Comparison of ENCODE assay signal across 23 cellular contexts in genomic region chr1:43839056-43839455, GRCh38.
A peak's percentile ranks its signal among the peaks of the same experiment; 100 is the strongest.
DNase-seq lines count a peak whose midpoint lies in the region; ATAC-seq and TF ChIP-seq lines count a peak whose summit lies in the region.
"Had no signal": no experiment of that assay in that cellular context is flagged by ENCODE, and none has a peak within 500 bp of the region (broad histone marks: within the 10 kb centered on the region; RNA-seq: fewer than 3 reads in every experiment).

No MANE protein-coding gene starts in this region.

- no peak for ATAC-seq in GM23338
- no peak for ATAC-seq in stimulated activated naive B cell treated with anti-CD40 and anti-IgM and Interleukin-4, amounts not matched to agents 10 μg/mL and 1 μg/mL and 100 μg/mL, for 72 hours (replicated peaks)
- ATAC-seq: heart left ventricle, K562, T-cell had no signal

- no peaks in the 10 kb centered on the region; the same call in 1 of the 2 replicates for H3F3A ChIP-seq in GM23338 (replicated peaks; ENCODE audit: low read depth)

- intact Hi-C loops in esophagus squamous epithelium (cut with DNase I) = no loop called here

- TF ChIP-seq POLR2A in esophagus squamous epithelium (IDR thresholded peaks at IDR 0.05) = no peak

- no peak overlapping the region for H3K4me3 ChIP-seq in GM23338
- no peak overlapping the region for H3K4me3 ChIP-seq in SJSA1
- H3K4me3 ChIP-seq in esophagus squamous epithelium = no peak overlapping the region
- H3K4me3 ChIP-seq: adrenal gland, heart left ventricle, K562, skin epidermis had no signal

- H2AFZ ChIP-seq in GM23338 = no peak overlapping the region

- H3K4me3 Mint-ChIP-seq in GM23338 (no peak overlapping the region), endothelial cell (ENCODE audit: unreplicated experiment) (no peak overlapping the region), nephron progenitor cell (no peak overlapping the region)
- no peak overlapping the region for H3K4me3 Mint-ChIP-seq in stimulated activated naive B cell treated with anti-CD40 and anti-IgM and Interleukin-4, amounts not matched to agents 10 μg/mL and 1 μg/mL and 100 μg/mL, for 72 hours
- H3K4me3 Mint-ChIP-seq: HFFc6, T-cell had no signal

- H3K27ac Mint-ChIP-seq in GM23338 = peak overlapping the region; percentile 17; the same call in 1 of the 2 replicates
- H3K27ac Mint-ChIP-seq in stimulated activated naive B cell treated with anti-CD40 and anti-IgM and Interleukin-4, amounts not matched to agents 10 μg/mL and 1 μg/mL and 100 μg/mL, for 72 hours = peak overlapping the region; percentile 49
- no peak overlapping the region for H3K27ac Mint-ChIP-seq in endothelial cell (ENCODE audit: unreplicated experiment)
- H3K27ac Mint-ChIP-seq in nephron progenitor cell = no peak overlapping the region
- H3K27ac Mint-ChIP-seq: HFFc6, T-cell had no signal

- H3K9me3 ChIP-seq in SJSA1 (replicated peaks) (no peaks in the 10 kb centered on the region), esophagus squamous epithelium (no peaks in the 10 kb centered on the region)
- H3K9me3 ChIP-seq: adrenal gland had no signal

- 0 out of 2 replicates have a peak, but pooled peaks cover 3% of the 10 kb centered on the region for H3K9me2 ChIP-seq in GM23338 (ENCODE audit: insufficient read depth)

- no peak for TF ChIP-seq CTCF in GM23338 (conservative IDR thresholded peaks at IDR 0.05; ENCODE audit: low read depth in 2 of 2)
- no peak for TF ChIP-seq CTCF in esophagus squamous epithelium (IDR thresholded peaks at IDR 0.05)
- no peak for TF ChIP-seq CTCF in endothelial cell (IDR thresholded peaks at IDR 0.05; ENCODE audit: unreplicated experiment)
- no peak for TF ChIP-seq CTCF in nephron progenitor cell (IDR thresholded peaks at IDR 0.05)

- H3K36me3 ChIP-seq in GM23338 (ENCODE audit: insufficient read depth) = peaks cover 6% of the 10 kb centered on the region; the same call in 1 of the 2 replicates
- H3K36me3 ChIP-seq in SJSA1 = peaks cover 37% of the 10 kb centered on the region
- peaks cover 0 to 26% (median 0%) of the 10 kb centered on the region in 3 donors for H3K36me3 ChIP-seq in esophagus squamous epithelium
- H3K36me3 ChIP-seq: adrenal gland had no signal

- H3K27me3 Mint-ChIP-seq in GM23338 (ENCODE audit: insufficient read depth, low read depth, poor library complexity) = peaks cover 6% of the 10 kb centered on the region
- H3K27me3 Mint-ChIP-seq in stimulated activated naive B cell treated with anti-CD40 and anti-IgM and Interleukin-4, amounts not matched to agents 10 μg/mL and 1 μg/mL and 100 μg/mL, for 72 hours = no peaks in the 10 kb centered on the region
- H3K27me3 Mint-ChIP-seq in endothelial cell (ENCODE audit: unreplicated experiment) = peaks cover 7% of the 10 kb centered on the region
- no peaks in the 10 kb centered on the region for H3K27me3 Mint-ChIP-seq in nephron progenitor cell (ENCODE audit: low read depth, poor library complexity)
- H3K27me3 Mint-ChIP-seq: T-cell had no signal

- DNase-seq in GM23338 (ENCODE audit: low spot score) (no peak), SJSA1 (ENCODE audit: low read depth in 1 of 2, low spot score in 2 of 2) (peak in 1 of 2 experiments; percentile 31), esophagus squamous epithelium (lab: John Stamatoyannopoulos, UW) (no peak), endothelial cell (ENCODE audit: low spot score) (no peak), nephron progenitor cell (no peak), globus pallidus (ENCODE audit: low spot score) (no peak), RPMI8226 (no peak)
- DNase-seq in stimulated activated naive B cell treated with anti-CD40 and anti-IgM and Interleukin-4, amounts not matched to agents 10 μg/mL and 1 μg/mL and 100 μg/mL, for 72 hours = no peak
- DNase-seq: activated CD4-positive, alpha-beta T cell treated with anti-CD3 and anti-CD28 coated beads, Interleukin-2, amount 50 U/mL, for 1 hour; activated CD8-positive, alpha-beta memory T cell treated with anti-CD3 and anti-CD28 coated beads, Interleukin-2, amount 50 U/mL, for 48 hours; activated effector memory CD4-positive, alpha-beta T cell treated with anti-CD3 and anti-CD28 coated beads, Interleukin-2, amount 50 U/mL, for 16 hours; adrenal gland; DMS79; effector memory CD4-positive, alpha-beta T cell; heart left ventricle; HFFc6; NCI-H1048; NCI-H2081 treated with DMSO at 0.1 percent for 48 hours; NCI-H510A; stimulated activated CD4-positive, alpha-beta T cell treated with anti-CD3 and anti-CD28 coated beads, Interleukin-2, amount 100 ng/mL, for 48 hours; T-cell had no signal

- peaks cover 31% of the 10 kb centered on the region for H3K36me3 Mint-ChIP-seq in GM23338 (ENCODE audit: low read depth)
- peaks cover 43 to 50% of the 10 kb centered on the region in 2 donors for H3K36me3 Mint-ChIP-seq in stimulated activated naive B cell treated with anti-CD40 and anti-IgM and Interleukin-4, amounts not matched to agents 10 μg/mL and 1 μg/mL and 100 μg/mL, for 72 hours
- H3K36me3 Mint-ChIP-seq in endothelial cell (ENCODE audit: low read depth, unreplicated experiment) = peaks cover 26% of the 10 kb centered on the region
- peaks cover 55% of the 10 kb centered on the region for H3K36me3 Mint-ChIP-seq in nephron progenitor cell (ENCODE audit: low read depth)

- H3K4me1 ChIP-seq in GM23338 (ENCODE audit: insufficient read depth) (peaks cover 57% of the 10 kb centered on the region), SJSA1 (replicated peaks) (peaks cover 41% of the 10 kb centered on the region), esophagus squamous epithelium (peaks cover 17 to 40% (median 27%) of the 10 kb centered on the region in 3 donors)

- H3K9me3 Mint-ChIP-seq in GM23338 (peaks cover 21% of the 10 kb centered on the region), endothelial cell (ENCODE audit: unreplicated experiment) (peaks cover 5% of the 10 kb centered on the region), nephron progenitor cell (peaks cover 20% of the 10 kb centered on the region)
- peaks cover 2 to 6% of the 10 kb centered on the region in 2 donors for H3K9me3 Mint-ChIP-seq in stimulated activated naive B cell treated with anti-CD40 and anti-IgM and Interleukin-4, amounts not matched to agents 10 μg/mL and 1 μg/mL and 100 μg/mL, for 72 hours

- H3K27me3 ChIP-seq in GM23338 (ENCODE audit: insufficient read depth) (no peaks in the 10 kb centered on the region), SJSA1 (replicated peaks) (no peaks in the 10 kb centered on the region), esophagus squamous epithelium (no peaks in the 10 kb centered on the region)
- H3K27me3 ChIP-seq: adrenal gland, heart left ventricle had no signal

- H3K4me2 ChIP-seq in GM23338 = peak overlapping the region; percentile 33; the same call in 1 of the 2 replicates

- H4K20me1 ChIP-seq in GM23338 (replicated peaks; ENCODE audit: insufficient read depth) = no peaks in the 10 kb centered on the region

- H3K27ac ChIP-seq in GM23338 (ENCODE audit: low read depth) = peak overlapping the region; percentile 48; the same call in 1 of the 2 replicates
- H3K27ac ChIP-seq in SJSA1 = peak overlapping the region; percentile 24
- H3K27ac ChIP-seq in esophagus squamous epithelium = peak overlapping the region; percentile 37 to 70 (median 64)
- H3K27ac ChIP-seq: heart left ventricle had no signal

- H3K4me1 Mint-ChIP-seq in GM23338 (peaks cover 66% of the 10 kb centered on the region), endothelial cell (ENCODE audit: unreplicated experiment) (peaks cover 14% of the 10 kb centered on the region), nephron progenitor cell (peaks cover 32% of the 10 kb centered on the region)
- peaks cover 24 to 46% of the 10 kb centered on the region in 2 donors for H3K4me1 Mint-ChIP-seq in stimulated activated naive B cell treated with anti-CD40 and anti-IgM and Interleukin-4, amounts not matched to agents 10 μg/mL and 1 μg/mL and 100 μg/mL, for 72 hours

- H3K79me2 ChIP-seq in GM23338 (replicated peaks; ENCODE audit: insufficient read depth) = no peaks in the 10 kb centered on the region

- WGBS in esophagus squamous epithelium, 2 donors = 41 to 66% methylated on average over 5 of the region's 5 CpGs

TF ChIP-seq in GM23338, 12 proteins besides CTCF, POLR2A, EP300 and RAD21 (continues in another document):
- TF ChIP-seq ZNF331 (CRISPR knock-in tag; IDR thresholded peaks at IDR 0.05; ENCODE audit: low read depth) (no peak), EZH2 (IDR thresholded peaks at IDR 0.05; ENCODE audit: low read depth, unreplicated experiment) (no peak), REST (IDR thresholded peaks at IDR 0.05; ENCODE audit: unreplicated experiment) (no peak), POLR2AphosphoS5 (IDR thresholded peaks at IDR 0.05; ENCODE audit: low read depth) (no peak), JUNB (IDR thresholded peaks at IDR 0.05; ENCODE audit: unreplicated experiment) (no peak), CREB1 (CRISPR knock-in tag; IDR thresholded peaks at IDR 0.05; ENCODE audit: low read depth) (no peak)

Comparison
In these comparisons a context has a peak if more than half of its experiments do, and no peak if none do; other contexts are left out.
1. H3K27ac Mint-ChIP-seq: peak in GM23338 (single experiment) and stimulated activated naive B cell treated with anti-CD40 and anti-IgM and Interleukin-4, amounts not matched to agents 10 μg/mL and 1 μg/mL and 100 μg/mL, for 72 hours (single experiment); none in endothelial cell (single experiment) and nephron progenitor cell (single experiment).
2. Peak in every context shown above with its lines, with median percentiles within 50 percentile points of each other: H3K27ac ChIP-seq.